1 cellular context compared by ENCODE assay signal in genomic region chr1:183472488-183473285, GRCh38.
TF ChIP-seq lines count a peak whose summit lies in the region.

Gene SMG7 (plus strand): TSS chr1:183472499. CDS start chr1:183472621, 122 bp downstream.

TF ChIP-seq in HEK293, 187 proteins besides CTCF, POLR2A, EP300 and RAD21 (continued from another document):
- TF ChIP-seq ZBTB11 (tag by site-specific recombination; conservative IDR thresholded peaks at IDR 0.05; ENCODE audit: low read depth) = no peak; the same call in 1 of the 2 replicates
- TF ChIP-seq PRDM10 (tag by site-specific recombination; IDR thresholded peaks at IDR 0.05) = peak; percentile 99
- TF ChIP-seq ZFP37 (tag by site-specific recombination; IDR thresholded peaks at IDR 0.05) = 0 out of 2 replicates have a peak, but pooled peaks have one; percentile 11
- TF ChIP-seq KLF16 (tag by site-specific recombination; IDR thresholded peaks at IDR 0.05) = peak; percentile 67; the same call in 1 of the 2 replicates
- TF ChIP-seq BCL11A (tag by site-specific recombination; IDR thresholded peaks at IDR 0.05; ENCODE audit: low read depth) = no peak
- TF ChIP-seq EGR2 (tag by site-specific recombination; IDR thresholded peaks at IDR 0.05; ENCODE audit: low read depth) = peak; percentile 82
- TF ChIP-seq ZNF626 (tag by site-specific recombination; IDR thresholded peaks at IDR 0.05) = no peak
- TF ChIP-seq ZNF341 (tag by site-specific recombination; IDR thresholded peaks at IDR 0.05; ENCODE audit: low read depth) = peak; percentile 35; the same call in 1 of the 2 replicates
- TF ChIP-seq, protein P1, sequence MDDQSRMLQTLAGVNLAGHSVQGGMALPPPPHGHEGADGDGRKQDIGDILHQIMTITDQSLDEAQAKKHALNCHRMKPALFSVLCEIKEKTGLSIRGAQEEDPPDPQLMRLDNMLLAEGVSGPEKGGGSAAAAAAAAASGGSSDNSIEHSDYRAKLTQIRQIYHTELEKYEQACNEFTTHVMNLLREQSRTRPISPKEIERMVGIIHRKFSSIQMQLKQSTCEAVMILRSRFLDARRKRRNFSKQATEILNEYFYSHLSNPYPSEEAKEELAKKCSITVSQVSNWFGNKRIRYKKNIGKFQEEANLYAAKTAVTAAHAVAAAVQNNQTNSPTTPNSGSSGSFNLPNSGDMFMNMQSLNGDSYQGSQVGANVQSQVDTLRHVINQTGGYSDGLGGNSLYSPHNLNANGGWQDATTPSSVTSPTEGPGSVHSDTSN (CRISPR knock-in tag; IDR thresholded peaks at IDR 0.05) = no peak
- no peak for TF ChIP-seq ZNF426 (tag by site-specific recombination; IDR thresholded peaks at IDR 0.05)
- TF ChIP-seq, protein P2, sequence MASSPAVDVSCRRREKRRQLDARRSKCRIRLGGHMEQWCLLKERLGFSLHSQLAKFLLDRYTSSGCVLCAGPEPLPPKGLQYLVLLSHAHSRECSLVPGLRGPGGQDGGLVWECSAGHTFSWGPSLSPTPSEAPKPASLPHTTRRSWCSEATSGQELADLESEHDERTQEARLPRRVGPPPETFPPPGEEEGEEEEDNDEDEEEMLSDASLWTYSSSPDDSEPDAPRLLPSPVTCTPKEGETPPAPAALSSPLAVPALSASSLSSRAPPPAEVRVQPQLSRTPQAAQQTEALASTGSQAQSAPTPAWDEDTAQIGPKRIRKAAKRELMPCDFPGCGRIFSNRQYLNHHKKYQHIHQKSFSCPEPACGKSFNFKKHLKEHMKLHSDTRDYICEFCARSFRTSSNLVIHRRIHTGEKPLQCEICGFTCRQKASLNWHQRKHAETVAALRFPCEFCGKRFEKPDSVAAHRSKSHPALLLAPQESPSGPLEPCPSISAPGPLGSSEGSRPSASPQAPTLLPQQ (tag by site-specific recombination; IDR thresholded peaks at IDR 0.05) = peak; percentile 7; the same call in 1 of the 2 replicates
- TF ChIP-seq YY2 (tag by site-specific recombination; IDR thresholded peaks at IDR 0.05) = peak; percentile 14; the same call in 1 of the 2 replicates
- TF ChIP-seq SP2 (tag by site-specific recombination; IDR thresholded peaks at IDR 0.05) = peak; percentile 74
- peak; percentile 73; the same call in 1 of the 2 replicates for TF ChIP-seq ZEB2 (tag by site-specific recombination; IDR thresholded peaks at IDR 0.05)
- TF ChIP-seq, protein P3, sequence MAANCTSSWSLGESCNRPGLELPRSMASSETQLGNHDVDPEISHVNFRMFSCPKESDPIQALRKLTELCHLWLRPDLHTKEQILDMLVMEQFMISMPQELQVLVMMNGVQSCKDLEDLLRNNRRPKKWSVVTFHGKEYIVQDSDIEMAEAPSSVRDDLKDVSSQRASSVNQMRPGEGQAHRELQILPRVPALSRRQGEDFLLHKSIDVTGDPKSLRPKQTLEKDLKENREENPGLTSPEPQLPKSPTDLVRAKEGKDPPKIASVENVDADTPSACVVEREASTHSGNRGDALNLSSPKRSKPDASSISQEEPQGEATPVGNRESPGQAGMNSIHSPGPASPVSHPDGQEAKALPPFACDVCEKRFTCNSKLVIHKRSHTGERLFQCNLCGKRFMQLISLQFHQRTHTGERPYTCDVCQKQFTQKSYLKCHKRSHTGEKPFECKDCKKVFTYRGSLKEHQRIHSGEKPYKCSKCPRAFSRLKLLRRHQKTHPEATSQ (tag by site-specific recombination; IDR thresholded peaks at IDR 0.05) = 0 out of 2 replicates have a peak, but pooled peaks have one; percentile 49
- no peak for TF ChIP-seq FEZF1 (tag by site-specific recombination; IDR thresholded peaks at IDR 0.05)
- no peak for TF ChIP-seq REPIN1 (tag by site-specific recombination; IDR thresholded peaks at IDR 0.05; ENCODE audit: low read depth)
- TF ChIP-seq GLI4 (tag by site-specific recombination; IDR thresholded peaks at IDR 0.05) = no peak
- TF ChIP-seq REST (tag by site-specific recombination; IDR thresholded peaks at IDR 0.05) = no peak
- TF ChIP-seq ZNF654 (tag by site-specific recombination; IDR thresholded peaks at IDR 0.05; ENCODE audit: low read depth) = no peak
- TF ChIP-seq, protein P4, sequence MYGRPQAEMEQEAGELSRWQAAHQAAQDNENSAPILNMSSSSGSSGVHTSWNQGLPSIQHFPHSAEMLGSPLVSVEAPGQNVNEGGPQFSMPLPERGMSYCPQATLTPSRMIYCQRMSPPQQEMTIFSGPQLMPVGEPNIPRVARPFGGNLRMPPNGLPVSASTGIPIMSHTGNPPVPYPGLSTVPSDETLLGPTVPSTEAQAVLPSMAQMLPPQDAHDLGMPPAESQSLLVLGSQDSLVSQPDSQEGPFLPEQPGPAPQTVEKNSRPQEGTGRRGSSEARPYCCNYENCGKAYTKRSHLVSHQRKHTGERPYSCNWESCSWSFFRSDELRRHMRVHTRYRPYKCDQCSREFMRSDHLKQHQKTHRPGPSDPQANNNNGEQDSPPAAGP (tag by site-specific recombination; IDR thresholded peaks at IDR 0.05) = peak; percentile 22; the same call in 1 of the 2 replicates
- TF ChIP-seq ZXDB (tag by site-specific recombination; IDR thresholded peaks at IDR 0.05) = no peak; the same call in 1 of the 2 replicates
- TF ChIP-seq, protein P5, sequence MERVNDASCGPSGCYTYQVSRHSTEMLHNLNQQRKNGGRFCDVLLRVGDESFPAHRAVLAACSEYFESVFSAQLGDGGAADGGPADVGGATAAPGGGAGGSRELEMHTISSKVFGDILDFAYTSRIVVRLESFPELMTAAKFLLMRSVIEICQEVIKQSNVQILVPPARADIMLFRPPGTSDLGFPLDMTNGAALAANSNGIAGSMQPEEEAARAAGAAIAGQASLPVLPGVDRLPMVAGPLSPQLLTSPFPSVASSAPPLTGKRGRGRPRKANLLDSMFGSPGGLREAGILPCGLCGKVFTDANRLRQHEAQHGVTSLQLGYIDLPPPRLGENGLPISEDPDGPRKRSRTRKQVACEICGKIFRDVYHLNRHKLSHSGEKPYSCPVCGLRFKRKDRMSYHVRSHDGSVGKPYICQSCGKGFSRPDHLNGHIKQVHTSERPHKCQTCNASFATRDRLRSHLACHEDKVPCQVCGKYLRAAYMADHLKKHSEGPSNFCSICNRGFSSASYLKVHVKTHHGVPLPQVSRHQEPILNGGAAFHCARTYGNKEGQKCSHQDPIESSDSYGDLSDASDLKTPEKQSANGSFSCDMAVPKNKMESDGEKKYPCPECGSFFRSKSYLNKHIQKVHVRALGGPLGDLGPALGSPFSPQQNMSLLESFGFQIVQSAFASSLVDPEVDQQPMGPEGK (tag by site-specific recombination; IDR thresholded peaks at IDR 0.05) = peak; percentile 73
- TF ChIP-seq, protein P6, sequence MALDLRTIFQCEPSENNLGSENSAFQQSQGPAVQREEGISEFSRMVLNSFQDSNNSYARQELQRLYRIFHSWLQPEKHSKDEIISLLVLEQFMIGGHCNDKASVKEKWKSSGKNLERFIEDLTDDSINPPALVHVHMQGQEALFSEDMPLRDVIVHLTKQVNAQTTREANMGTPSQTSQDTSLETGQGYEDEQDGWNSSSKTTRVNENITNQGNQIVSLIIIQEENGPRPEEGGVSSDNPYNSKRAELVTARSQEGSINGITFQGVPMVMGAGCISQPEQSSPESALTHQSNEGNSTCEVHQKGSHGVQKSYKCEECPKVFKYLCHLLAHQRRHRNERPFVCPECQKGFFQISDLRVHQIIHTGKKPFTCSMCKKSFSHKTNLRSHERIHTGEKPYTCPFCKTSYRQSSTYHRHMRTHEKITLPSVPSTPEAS (tag by site-specific recombination; IDR thresholded peaks at IDR 0.05) = no peak
- TF ChIP-seq GLIS1 (tag by site-specific recombination; IDR thresholded peaks at IDR 0.05) = peak; percentile 16
- TF ChIP-seq ZBTB17 (tag by site-specific recombination; IDR thresholded peaks at IDR 0.05) = peak; percentile 57; the same call in 1 of the 2 replicates
- TF ChIP-seq ZNF157 (tag by site-specific recombination; IDR thresholded peaks at IDR 0.05) = no peak
- peak; percentile 90 for TF ChIP-seq GLIS2 (tag by site-specific recombination; IDR thresholded peaks at IDR 0.05)
- peak; percentile 90 for TF ChIP-seq ZFHX2 (tag by site-specific recombination; conservative IDR thresholded peaks at IDR 0.05)
